8 cellular contexts compared by ENCODE assay signal in the genomic region with DNA sequence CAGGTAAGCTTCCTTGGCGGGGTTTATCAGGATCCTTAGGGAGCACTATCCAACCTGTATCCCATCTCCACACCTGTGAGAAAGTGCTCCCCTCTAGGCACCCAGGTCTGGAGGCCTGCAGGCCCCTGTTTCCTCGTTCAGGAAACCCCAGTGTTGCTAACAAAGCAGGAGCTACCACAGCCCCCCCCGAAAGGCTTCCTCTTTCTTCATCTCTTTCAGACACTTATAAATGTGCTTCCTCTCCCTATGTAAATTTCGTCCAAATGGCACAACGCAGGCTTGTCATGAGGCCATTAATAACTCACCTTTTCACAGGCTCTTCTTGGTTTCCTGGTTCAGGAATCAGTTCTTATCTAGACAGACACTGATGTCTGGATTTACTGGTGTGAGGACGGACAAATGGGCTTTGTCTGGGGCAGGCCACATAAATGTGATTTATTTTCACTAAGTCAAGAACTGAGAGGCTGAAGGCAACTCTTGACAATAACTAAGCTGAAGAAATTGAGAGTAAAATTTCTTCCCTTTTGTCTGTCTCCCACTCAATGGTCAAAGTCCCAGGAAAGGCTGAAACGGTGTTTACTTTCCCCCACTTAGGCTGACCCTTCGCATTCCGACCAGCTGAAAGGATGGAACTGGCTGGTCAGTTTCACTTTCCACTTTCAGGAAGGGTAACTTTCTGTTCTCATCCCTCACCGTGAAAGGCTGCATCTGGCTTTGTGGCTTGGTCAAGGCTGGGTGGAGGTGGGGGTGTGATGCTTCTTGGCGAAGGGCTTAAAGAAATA. TPM values are rescaled to one million over a fixed set of nuclear protein-coding genes. Genes with fewer than 3 reads are reported as not detected.
A peak's percentile ranks its signal among the peaks of the same experiment; 100 is the strongest.
DNase-seq lines count a peak whose midpoint lies in the region; ATAC-seq, FAIRE-seq and TF ChIP-seq lines count a peak whose summit lies in the region.

No MANE protein-coding gene starts in this region.

- H3K14ac ChIP-seq in mesenchymal stem cell (ENCODE audit: low read length in 2 of 2) = no peak overlapping the region

- H4K20me1 ChIP-seq in GM12878 (ENCODE audit: control insufficient read depth, insufficient read depth) = peaks cover 3% of the 10 kb centered on the region; the same call in 1 of the 2 replicates

- no peaks in the 10 kb centered on the region for H3K27me3 Mint-ChIP-seq in stimulated activated naive CD8-positive, alpha-beta T cell treated with anti-CD3 and anti-CD28 coated beads, Interleukin-15, Interleukin-2, amounts not matched to agents 100 ng/mL and 50 ng/mL, for 24 hours
- H3K27me3 Mint-ChIP-seq in stimulated activated naive CD8-positive, alpha-beta T cell treated with anti-CD3 and anti-CD28 coated beads, Interleukin-15, amount 100 ng/mL, for 72 hours = no peaks in the 10 kb centered on the region

- H3K4me2 ChIP-seq in GM12878 (ENCODE audit: control insufficient read depth, insufficient read depth) = peak overlapping the region; percentile 82
- no peak overlapping the region for H3K4me2 ChIP-seq in mesenchymal stem cell (ENCODE audit: low read length, poor library complexity, severe bottlenecking)

- TF ChIP-seq CTCF in GM12878 (IDR thresholded peaks at IDR 0.05 in 2 of 3, conservative IDR thresholded peaks at IDR 0.05 in 1 of 3; ENCODE audit: control insufficient read depth in 2 of 3, extremely low read depth in 1 of 3, insufficient read depth in 1 of 3, low read depth in 3 of 3, low read length in 3 of 3) = no peak

- H2BK120ac ChIP-seq in mesenchymal stem cell (ENCODE audit: low read depth, low read length) = no peak overlapping the region

- H3K4me3 Mint-ChIP-seq in stimulated activated naive CD8-positive, alpha-beta T cell treated with anti-CD3 and anti-CD28 coated beads, Interleukin-15, Interleukin-2, amounts not matched to agents 100 ng/mL and 50 ng/mL, for 24 hours = peak overlapping the region; percentile 2
- peak overlapping the region in 1 of 2 donors; percentile 13 for H3K4me3 Mint-ChIP-seq in stimulated activated naive CD8-positive, alpha-beta T cell treated with anti-CD3 and anti-CD28 coated beads, Interleukin-15, amount 100 ng/mL, for 72 hours

- no peak for ATAC-seq in stimulated activated naive CD8-positive, alpha-beta T cell treated with anti-CD3 and anti-CD28 coated beads, Interleukin-15, amount 100 ng/mL, for 72 hours
- ATAC-seq in GM12878 (peak; percentile 80), HG03378 (IDR thresholded peaks at IDR 0.05; ENCODE audit: unreplicated experiment) (no peak)

- H3K9ac ChIP-seq in GM12878 (ENCODE audit: control insufficient read depth, insufficient read depth, low read length) (peak overlapping the region; percentile 2; the same call in 1 of the 2 replicates), mesenchymal stem cell (ENCODE audit: low read length) (peak overlapping the region; percentile 40)

- H3K79me2 ChIP-seq in GM12878 (ENCODE audit: control insufficient read depth, insufficient read depth, low read length) = peaks cover 85% of the 10 kb centered on the region

- BruUV-seq in GM12878 (replicated peaks; lab: Mats Ljungman, UMichigan) = TSS peak; percentile 11

- CTCF ChIA-PET in GM12878 (lab: Yijun Ruan, JAX) = interaction anchor here (0.6 to 3.4 kb wide), 17 partner anchors 9 to 573 kb away, joined by 3 to 15 read pairs (median 5); no protein-coding TSS in a partner anchor

- H3K36me3 ChIP-seq in GM12878 (ENCODE audit: control insufficient read depth in 2 of 2, insufficient read depth in 2 of 2, low read length in 1 of 2) (peaks cover 2 to 24% of the 10 kb centered on the region in 2 experiments; a peak in 3 of 4 replicates), mesenchymal stem cell (ENCODE audit: control insufficient read depth in 1 of 2, insufficient read depth in 2 of 2, low read depth in 1 of 2, low read length in 2 of 2) (no peaks in the 10 kb centered on the region)

- H3K79me1 ChIP-seq in mesenchymal stem cell (replicated peaks; ENCODE audit: low read length, poor library complexity, severe bottlenecking) = no peaks in the 10 kb centered on the region

- POLR2A ChIA-PET in GM12878 (lab: Charles Lee) = interaction anchor here (0.5 to 7.8 kb wide), 12 partner anchors 9 to 918 kb away, joined by 3 to 57 read pairs (median 4); no protein-coding TSS in a partner anchor

- H2BK5ac ChIP-seq in mesenchymal stem cell (ENCODE audit: low read depth, low read length, poor library complexity, severe bottlenecking) = peak overlapping the region; percentile 92

- H2BK12ac ChIP-seq in mesenchymal stem cell (ENCODE audit: low read length in 2 of 2) = no peak overlapping the region

- H2AK5ac ChIP-seq in mesenchymal stem cell (ENCODE audit: low read length, severe bottlenecking) = peak overlapping the region; percentile 96

- H3K27ac ChIP-seq in GM12878 (ENCODE audit: control insufficient read depth, insufficient read depth) = peak overlapping the region; percentile 40
- H3K27ac ChIP-seq in mesenchymal stem cell (ENCODE audit: low read length, poor library complexity, severe bottlenecking) = peak overlapping the region; percentile 85

- no peaks in the 10 kb centered on the region for H3K27me3 ChIP-seq in GM12878 (replicated peaks in 1 of 2; ENCODE audit: control insufficient read depth in 2 of 2, insufficient read depth in 2 of 2, low read length in 1 of 2)
- H3K27me3 ChIP-seq in mesenchymal stem cell (ENCODE audit: control insufficient read depth in 1 of 2, insufficient read depth in 1 of 2, low read length in 2 of 2) = no peaks in the 10 kb centered on the region

- H3K9me3 ChIP-seq in GM12878 (replicated peaks; ENCODE audit: control insufficient read depth, insufficient read depth, low read length) (no peaks in the 10 kb centered on the region), mesenchymal stem cell (ENCODE audit: control insufficient read depth, low read length) (no peaks in the 10 kb centered on the region)

- RAD21 ChIA-PET in GM12878 (lab: Charles Lee; ENCODE audit: unreplicated experiment) = interaction anchor here (0.9 to 4.6 kb wide), 10 partner anchors 8 to 44 kb away, joined by 3 to 25 read pairs (median 4); no protein-coding TSS in a partner anchor

- FAIRE-seq in HTR-8/SVneo (lab: Jason Lieb, UNC) (no peak), GM12878 (lab: Jason Lieb, UNC) (no peak)

- DNase-seq in stimulated activated naive CD8-positive, alpha-beta T cell treated with anti-CD3 and anti-CD28 coated beads, Interleukin-15, amount 100 ng/mL, for 72 hours = no peak
- DNase-seq in HTR-8/SVneo (ENCODE audit: insufficient read length, low spot score) (peak; percentile 45), GM12878 (ENCODE audit: low read depth, low spot score) (peak; percentile 67), mesenchymal stem cell (peak; percentile 49), NCI-H2029 (lab: John Stamatoyannopoulos, UW) (no peak), NCI-H2081 (lab: John Stamatoyannopoulos, UW) (no peak)

- no peaks in the 10 kb centered on the region for H3K9me3 Mint-ChIP-seq in stimulated activated naive CD8-positive, alpha-beta T cell treated with anti-CD3 and anti-CD28 coated beads, Interleukin-15, Interleukin-2, amounts not matched to agents 100 ng/mL and 50 ng/mL, for 24 hours
- no peaks in the 10 kb centered on the region for H3K9me3 Mint-ChIP-seq in stimulated activated naive CD8-positive, alpha-beta T cell treated with anti-CD3 and anti-CD28 coated beads, Interleukin-15, amount 100 ng/mL, for 72 hours

- 4% methylated on average over 11 of the region's 11 CpGs for WGBS in GM12878 (ENCODE audit: insufficient coverage, insufficient replicate concordance, low lambda C conversion rate, missing lambda C conversion rate)
- 36% methylated on average over 9 of the region's 11 CpGs for WGBS in mesenchymal stem cell

- peak in 1 of 2 experiments; percentile 8; a peak in 1 of 4 replicates for TF ChIP-seq EP300 in GM12878 (IDR thresholded peaks at IDR 0.05; ENCODE audit: borderline replicate concordance in 1 of 2, control insufficient read depth in 1 of 2, low read depth in 2 of 2, low read length in 2 of 2)

- SMC1A ChIA-PET in GM12878 (lab: Charles Lee; ENCODE audit: uncharacterized antibody, unreplicated experiment) = interaction anchor here (0.7 to 7.4 kb wide), 23 partner anchors 8 to 236 kb away, joined by 3 to 44 read pairs (median 4); no protein-coding TSS in a partner anchor

- H4K8ac ChIP-seq in mesenchymal stem cell (ENCODE audit: low read length) = no peak overlapping the region

- TF ChIP-seq RAD21 in GM12878 (IDR thresholded peaks at IDR 0.05; ENCODE audit: insufficient read depth, low read depth, low read length) = no peak

- in situ Hi-C loops in GM12878 (cut with MboI) = no loop called here

- no peak overlapping the region for H3K4ac ChIP-seq in mesenchymal stem cell (ENCODE audit: low read depth in 1 of 2, low read length in 2 of 2)

- H3K4me1 ChIP-seq in GM12878 (ENCODE audit: control insufficient read depth, insufficient read depth, low read length) (peaks cover 79% of the 10 kb centered on the region), mesenchymal stem cell (ENCODE audit: control insufficient read depth, insufficient read depth, low read depth, low read length) (peaks cover 15% of the 10 kb centered on the region)

- H2AFZ ChIP-seq in GM12878 (ENCODE audit: control insufficient read depth, low read depth, low read length) = no peak overlapping the region
- H2AFZ ChIP-seq in mesenchymal stem cell (ENCODE audit: low read depth, low read length) = no peak overlapping the region

- H3K4me1 Mint-ChIP-seq in stimulated activated naive CD8-positive, alpha-beta T cell treated with anti-CD3 and anti-CD28 coated beads, Interleukin-15, Interleukin-2, amounts not matched to agents 100 ng/mL and 50 ng/mL, for 24 hours (ENCODE audit: low read depth) = peaks cover 66% of the 10 kb centered on the region
- H3K4me1 Mint-ChIP-seq in stimulated activated naive CD8-positive, alpha-beta T cell treated with anti-CD3 and anti-CD28 coated beads, Interleukin-15, amount 100 ng/mL, for 72 hours = peaks cover 22% of the 10 kb centered on the region

- intact Hi-C loops in GM12878 (cut with micrococcal nuclease; ENCODE audit: unreplicated experiment) = no loop called here

- H3K27ac Mint-ChIP-seq in stimulated activated naive CD8-positive, alpha-beta T cell treated with anti-CD3 and anti-CD28 coated beads, Interleukin-15, Interleukin-2, amounts not matched to agents 100 ng/mL and 50 ng/mL, for 24 hours = peak overlapping the region; percentile 66
- H3K27ac Mint-ChIP-seq in stimulated activated naive CD8-positive, alpha-beta T cell treated with anti-CD3 and anti-CD28 coated beads, Interleukin-15, amount 100 ng/mL, for 72 hours = peak overlapping the region in 1 of 2 donors; percentile 63

- H3K4me3 ChIP-seq in GM12878 = peak overlapping the region; percentile 54; the same call in 1 of the 2 replicates
- H3K4me3 ChIP-seq in mesenchymal stem cell (ENCODE audit: insufficient read depth in 1 of 2, low read depth in 1 of 2, low read length in 2 of 2) = peak overlapping the region in 1 of 2 experiments; percentile 39

- no peak overlapping the region for H3K18ac ChIP-seq in mesenchymal stem cell (ENCODE audit: low read depth in 1 of 2, low read length in 2 of 2)

- TF ChIP-seq POLR2A in GM12878 (IDR thresholded peaks at IDR 0.05; ENCODE audit: low read depth, low read length) = no peak

- H2BK15ac ChIP-seq in mesenchymal stem cell (ENCODE audit: low read depth, poor library complexity, severe bottlenecking) = no peak overlapping the region

- peaks cover 7% of the 10 kb centered on the region for H3K36me3 Mint-ChIP-seq in stimulated activated naive CD8-positive, alpha-beta T cell treated with anti-CD3 and anti-CD28 coated beads, Interleukin-15, Interleukin-2, amounts not matched to agents 100 ng/mL and 50 ng/mL, for 24 hours (ENCODE audit: low read depth)

- H3K23ac ChIP-seq in mesenchymal stem cell (ENCODE audit: low read length in 2 of 2) = no peak overlapping the region

- no peak overlapping the region for H4K91ac ChIP-seq in mesenchymal stem cell (ENCODE audit: low read length)

RNA-seq across cellular contexts. Expression of a gene that starts 46.8 kb away (rescaled TPM):
- total RNA-seq in GM12878 (2013; cell fraction: nucleolus; rRNA removed) = 528 and 572 TPM in 2 replicates
- 151 and 167 TPM in 2 replicates for total RNA-seq in GM12878 (2014; rRNA removed)
- 143 and 148 TPM in 2 replicates for total RNA-seq in GM12878 (2014; rRNA removed; fragmentation: Illumina TruSeq; extraction: Trizol)
- 137 and 142 TPM in 2 replicates for total RNA-seq in GM12878 (2021)
- 51.5 TPM for polyA plus RNA-seq in GM12878 (2011; ENCODE audit: low read depth)
- polyA plus RNA-seq in GM12878 (2011; rRNA removed) = 281 and 306 TPM in 2 replicates
- polyA plus RNA-seq in GM12878 (2011; cell fraction: cytosol; rRNA removed) = 333 and 336 TPM in 2 replicates
- 200 and 264 TPM in 2 replicates for polyA plus RNA-seq in GM12878 (2011; cell fraction: nucleus; rRNA removed)
- 66.8 and 75.2 TPM in 2 replicates for polyA plus RNA-seq in GM12878 (2012)
- 107 and 128 TPM in 2 replicates for polyA plus RNA-seq in GM12878 (2014; fragmentation: Illumina TruSeq; extraction: Trizol)
- polyA plus RNA-seq in GM12878 (2014; fragmentation: Nextera tagmentation; extraction: Ambion mirVana) = 10 to 100 TPM; 26.2 to 37.0 TPM
- polyA plus RNA-seq in GM12878 (2014; rRNA removed) = 108 and 110 TPM in 2 replicates
- 10 to 100 TPM; 92.4 to 93.7 TPM for polyA plus RNA-seq in GM12878 (2016; fragmentation: Nextera tagmentation; extraction: Ambion mirVana)
- 802 and 813 TPM in 2 replicates for polyA minus RNA-seq in GM12878 (2011; rRNA and poly(A)+ RNA removed)
- polyA minus RNA-seq in GM12878 (2011; cell fraction: cytosol; rRNA and poly(A)+ RNA removed) = 162 and 192 TPM in 2 replicates
- polyA minus RNA-seq in GM12878 (2011; cell fraction: nucleus; rRNA and poly(A)+ RNA removed) = 171 and 266 TPM in 2 replicates
- not detected for polyA plus RNA-seq in mesenchymal stem cell (2013, experiment 1 of 2)
- polyA plus RNA-seq in mesenchymal stem cell (2013, experiment 2 of 2) = 0.03 TPM

Comparison
In these comparisons a context has a peak if more than half of its experiments do, and no peak if none do; other contexts are left out.
1. DNase-seq: peak in HTR-8/SVneo (single experiment), GM12878 (single experiment) and mesenchymal stem cell (single experiment); none in stimulated activated naive CD8-positive, alpha-beta T cell treated with anti-CD3 and anti-CD28 coated beads, Interleukin-15, amount 100 ng/mL, for 72 hours (0 of 2), NCI-H2029 (single experiment) and NCI-H2081 (0 of 2).